11 cellular contexts compared by ENCODE assay signal in the genomic region with DNA sequence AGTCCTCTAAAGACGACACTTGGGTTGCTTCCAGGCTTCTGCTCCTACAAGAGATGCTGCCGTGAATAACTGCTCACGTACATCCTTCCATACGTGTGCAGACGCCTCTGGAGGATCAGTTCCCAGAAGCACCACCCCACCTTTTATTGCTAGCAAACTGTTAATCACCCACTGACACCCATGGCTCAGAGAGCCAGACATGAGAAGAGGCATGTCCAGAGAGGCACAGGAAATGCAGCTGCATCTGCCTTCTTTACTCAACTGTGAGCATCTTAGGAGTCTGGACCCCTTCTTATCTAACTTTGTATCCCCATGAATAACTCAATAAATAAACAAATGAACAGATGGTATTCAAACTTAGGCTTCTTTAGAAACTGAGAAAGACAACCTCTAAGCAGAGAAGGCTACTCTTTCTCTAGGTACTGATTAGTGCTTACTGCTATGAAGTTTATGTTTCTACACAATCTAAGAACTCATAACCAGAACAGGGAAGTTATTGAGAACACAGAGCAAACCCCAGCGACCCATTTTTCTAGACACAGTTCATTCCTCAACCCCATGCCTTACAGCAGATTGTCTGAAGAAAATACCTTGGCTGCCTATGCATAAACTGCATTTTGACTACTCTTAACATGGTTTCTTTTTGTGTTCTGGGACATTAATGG.
DNase-seq lines count a peak whose midpoint lies in the region; ATAC-seq and TF ChIP-seq lines count a peak whose summit lies in the region.
"Had no signal": no experiment of that assay in that cellular context is flagged by ENCODE, and none has a peak within 500 bp of the region (broad histone marks: within the 10 kb centered on the region; RNA-seq: fewer than 3 reads in every experiment).

No MANE protein-coding gene starts in this region.

- no peaks in the 10 kb centered on the region for H3K27me3 ChIP-seq in neutrophil
- H3K27me3 ChIP-seq: right atrium auricular region had no signal

- H3K4me3 ChIP-seq in cardiac fibroblast (replicated peaks in 1 of 2; ENCODE audit: low read depth in 2 of 2, low read length in 2 of 2) (no peak overlapping the region), neutrophil (ENCODE audit: low read depth in 1 of 2, low read length in 1 of 2) (no peak overlapping the region)
- H3K4me3 ChIP-seq: right atrium auricular region had no signal

- H3K27ac ChIP-seq in neutrophil = peak overlapping the region; percentile 99
- H3K27ac ChIP-seq: right atrium auricular region had no signal

- no peaks in the 10 kb centered on the region for H3K36me3 ChIP-seq in neutrophil
- H3K36me3 ChIP-seq: right atrium auricular region had no signal

- H3K4me1 ChIP-seq in neutrophil (ENCODE audit: control insufficient read depth in 1 of 2, insufficient read depth in 1 of 2, low read depth in 1 of 2, low read length in 1 of 2) = peaks cover 52 to 58% of the 10 kb centered on the region in 2 experiments
- H3K4me1 ChIP-seq: right atrium auricular region had no signal

- H3K9me3 ChIP-seq in neutrophil = no peaks in the 10 kb centered on the region
- H3K9me3 ChIP-seq: right atrium auricular region had no signal

- ATAC-seq in GM18868 (IDR thresholded peaks at IDR 0.05; ENCODE audit: unreplicated experiment) (peak; percentile 78), HG03280 (IDR thresholded peaks at IDR 0.05; ENCODE audit: unreplicated experiment) (peak; percentile 45), HG03139 (IDR thresholded peaks at IDR 0.05; ENCODE audit: unreplicated experiment) (no peak)

- DNase-seq in cardiac fibroblast (ENCODE audit: low read depth in 2 of 2) (peak; percentile 9 to 14), LoVo (ENCODE audit: low spot score) (no peak), retina (no peak)
- no peak for DNase-seq in activated naive CD4-positive, alpha-beta T cell treated with anti-CD3 and anti-CD28 coated beads, Interleukin-2, amount 50 U/mL, for 16 hours
- DNase-seq: hypothalamus, NCI-H2081 had no signal

- TF ChIP-seq CTCF in cardiac fibroblast (IDR thresholded peaks at IDR 0.05; ENCODE audit: low read depth, low read length) (no peak), neutrophil (IDR thresholded peaks at IDR 0.05) (no peak)

Comparison
In these comparisons a context has a peak if more than half of its experiments do, and no peak if none do; other contexts are left out.
1. DNase-seq: peak in cardiac fibroblast (2 of 2); none in activated naive CD4-positive, alpha-beta T cell treated with anti-CD3 and anti-CD28 coated beads, Interleukin-2, amount 50 U/mL, for 16 hours (single experiment), LoVo (single experiment) and retina (single experiment).